ENCODE assay signal across 8 cellular contexts in genomic region chr5:108727154-108727638, GRCh38. TPM values are rescaled to one million over a fixed set of nuclear protein-coding genes. Genes with fewer than 3 reads are reported as not detected.
A peak's percentile ranks its signal among the peaks of the same experiment; 100 is the strongest.
DNase-seq lines count a peak whose midpoint lies in the region; ATAC-seq and TF ChIP-seq lines count a peak whose summit lies in the region.

No MANE protein-coding gene starts in this region.

- H3K9ac ChIP-seq in mucosa of rectum (ENCODE audit: low read depth in 1 of 2, low read length in 2 of 2), result peak overlapping the region; percentile 78 to 97

- H3K36me3 Mint-ChIP-seq in endothelial cell (ENCODE audit: low read depth, unreplicated experiment), result no peaks in the 10 kb centered on the region

- H3K27me3 Mint-ChIP-seq in endothelial cell (ENCODE audit: unreplicated experiment), result no peaks in the 10 kb centered on the region

- H3K9me3 Mint-ChIP-seq in endothelial cell (ENCODE audit: unreplicated experiment), result no peaks in the 10 kb centered on the region

- peak overlapping the region; percentile 96 for H3K4me3 Mint-ChIP-seq in endothelial cell (ENCODE audit: unreplicated experiment)

- H3K27me3 ChIP-seq in mucosa of rectum (ENCODE audit: control insufficient read depth in 2 of 2, insufficient read depth in 2 of 2, low read length in 2 of 2), result no peaks in the 10 kb centered on the region

- peak overlapping the region; percentile 90 to 91 for H3K4me3 ChIP-seq in mucosa of rectum (ENCODE audit: low read length in 2 of 2)

- H3K4me1 Mint-ChIP-seq in endothelial cell (ENCODE audit: unreplicated experiment), result peaks cover 20% of the 10 kb centered on the region

- in situ Hi-C loops in ACHN (cut with HindIII; ENCODE audit: low pct_ligation_motif_present, low pct_unique_long_range_greater_than_20kb, low sequenced_read_pairs), result no loop called here

- peak overlapping the region; percentile 99 for H3K27ac Mint-ChIP-seq in endothelial cell (ENCODE audit: unreplicated experiment)

- no peak for DNase-seq in Right ventricle myocardium inferior (ENCODE audit: missing footprints)
- DNase-seq in cardiac septum (ENCODE audit: low spot score), result no peak
- DNase-seq in SHP77 treated with DMSO at 0.1 percent for 48 hours (lab: John Stamatoyannopoulos, UW), result peak; percentile 55
- DNase-seq in endothelial cell (ENCODE audit: low spot score), result no peak
- DNase-seq in ACHN, result no peak
- no peak for DNase-seq in retina
- DNase-seq in NCI-H526 (lab: John Stamatoyannopoulos, UW), result no peak

- ATAC-seq in Right ventricle myocardium inferior, result peak; percentile 35

- intact Hi-C loops in Right ventricle myocardium inferior (cut with DNase I) (loop anchor here (5.0 kb wide), 1 partner anchor 680 kb away; the partner anchor contains the start of gene PJA2), cardiac septum (cut with DNase I) (loop anchor here (5.0 kb wide), 1 partner anchor 685 kb away; no protein-coding TSS in a partner anchor)

- peak overlapping the region; percentile 92 to 93 for H3K27ac ChIP-seq in mucosa of rectum (ENCODE audit: low read depth in 2 of 2, low read length in 2 of 2)

- no peaks in the 10 kb centered on the region for H3K9me3 ChIP-seq in mucosa of rectum (ENCODE audit: control insufficient read depth in 2 of 2, low read length in 2 of 2)

- TF ChIP-seq CTCF in endothelial cell (IDR thresholded peaks at IDR 0.05; ENCODE audit: unreplicated experiment), result no peak

- peaks cover 4 to 13% of the 10 kb centered on the region in 2 donors for H3K4me1 ChIP-seq in mucosa of rectum (ENCODE audit: control insufficient read depth in 2 of 2, insufficient read depth in 2 of 2, low read length in 2 of 2)

- H3K36me3 ChIP-seq in mucosa of rectum (ENCODE audit: control insufficient read depth in 2 of 2, insufficient read depth in 2 of 2, low read length in 2 of 2), result no peaks in the 10 kb centered on the region

RNA-seq across cellular contexts. Expression of gene FER, which starts 20.5 kb away (rescaled TPM):
- 11.8 TPM for total RNA-seq in Right ventricle myocardium inferior
- 20.0 TPM for total RNA-seq in cardiac septum
- total RNA-seq in endothelial cell (ENCODE audit: unreplicated experiment), result 30.7 TPM
